8 cellular contexts compared by ENCODE assay signal in the genomic region with DNA sequence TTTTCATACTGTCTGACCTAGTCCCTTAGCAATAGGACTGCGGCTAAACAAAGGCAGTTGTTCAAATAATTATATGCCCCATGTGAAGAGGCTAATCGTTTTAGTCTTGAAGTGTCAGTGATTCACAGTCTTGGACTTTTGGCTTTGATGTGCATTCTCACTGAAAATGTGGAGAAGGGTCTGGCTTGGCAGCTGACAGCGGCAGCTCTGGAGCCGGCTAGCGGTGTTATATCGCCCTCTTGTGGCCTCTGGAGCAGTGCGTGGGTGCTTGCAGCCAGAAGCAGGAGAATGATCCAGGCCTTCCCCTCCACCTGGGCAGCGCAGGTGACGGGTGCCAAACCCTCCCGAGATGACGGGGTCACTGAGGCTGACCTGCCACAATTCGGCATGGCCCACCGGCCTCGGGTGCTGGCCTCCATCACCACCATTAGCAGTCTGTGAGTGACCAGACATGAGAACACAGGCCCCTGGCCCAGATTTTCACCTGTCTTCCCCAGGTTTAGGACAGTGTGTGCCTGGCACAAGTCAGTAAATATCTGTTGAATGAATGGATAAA.
DNase-seq lines count a peak whose midpoint lies in the region; ATAC-seq and TF ChIP-seq lines count a peak whose summit lies in the region.

No MANE protein-coding gene starts in this region.

- no peaks in the 10 kb centered on the region for H3K9me3 Mint-ChIP-seq in activated B cell treated with CpG ODN at 0.5 μM for 24 hours

- no peak overlapping the region for H3K27ac Mint-ChIP-seq in activated B cell treated with CpG ODN at 0.5 μM for 24 hours

- TF ChIP-seq CTCF in activated B cell treated with CpG ODN at 0.5 μM for 24 hours (IDR thresholded peaks at IDR 0.05) (peak; percentile 91), cardiac fibroblast (IDR thresholded peaks at IDR 0.05; ENCODE audit: low read depth, low read length) (peak; percentile 95), kidney epithelial cell (IDR thresholded peaks at IDR 0.05; ENCODE audit: insufficient read depth, low read length, poor library complexity, severe bottlenecking) (peak; percentile 96)

- no peaks in the 10 kb centered on the region for H3K4me1 Mint-ChIP-seq in activated B cell treated with CpG ODN at 0.5 μM for 24 hours

- H3K36me3 Mint-ChIP-seq in activated B cell treated with CpG ODN at 0.5 μM for 24 hours (ENCODE audit: low read depth) = no peaks in the 10 kb centered on the region

- intact Hi-C loops in activated B cell treated with CpG ODN at 0.5 μM for 24 hours (cut with micrococcal nuclease) = loop anchor here (1.0 to 10.0 kb wide), 4 partner anchors 123 to 1255 kb away; no protein-coding TSS in a partner anchor

- H3K36me3 ChIP-seq in kidney epithelial cell (ENCODE audit: control insufficient read depth, insufficient read depth, low read length) = no peaks in the 10 kb centered on the region

- no peak overlapping the region for H3K4me3 Mint-ChIP-seq in activated B cell treated with CpG ODN at 0.5 μM for 24 hours

- ATAC-seq in activated B cell treated with CpG ODN at 0.5 μM for 24 hours (ENCODE audit: low read depth) = peak; percentile 86
- ATAC-seq in HG02981 (IDR thresholded peaks at IDR 0.05; ENCODE audit: unreplicated experiment) = no peak

- H3K27me3 ChIP-seq in kidney epithelial cell (ENCODE audit: control insufficient read depth, insufficient read depth, low read length) = peaks cover 3% of the 10 kb centered on the region

- POLR2A ChIA-PET in activated B cell treated with CpG ODN at 0.5 μM for 24 hours (lab: Charles Lee) = interaction anchor here (0.5 kb wide), 1 partner anchor 1172 kb away, joined by 4 read pairs; no protein-coding TSS in a partner anchor

- CTCF ChIA-PET in activated B cell treated with CpG ODN at 0.5 μM for 24 hours (lab: Charles Lee) = interaction anchor here (0.7 to 7.7 kb wide), 6 partner anchors 9 to 132 kb away, joined by 3 to 117 read pairs (median 4); no protein-coding TSS in a partner anchor

- DNase-seq in SKM-1 treated with dmso at 0.1 percent for 144 hours (lab: John Stamatoyannopoulos, UW; ENCODE audit: unreplicated experiment) (peak; percentile 28), SKM-1 (lab: John Stamatoyannopoulos, UW; ENCODE audit: unreplicated experiment) (no peak), NCI-H2029 treated with DMSO at 0.1 percent for 48 hours (lab: John Stamatoyannopoulos, UW) (peak; percentile 41), activated B cell treated with CpG ODN at 0.5 μM for 24 hours (peak; percentile 62), cardiac fibroblast (ENCODE audit: low read depth in 2 of 2) (peak; percentile 84 to 90), kidney epithelial cell (ENCODE audit: low read depth) (peak; percentile 62)
- DNase-seq in stimulated activated CD4-positive, alpha-beta T cell treated with anti-CD3 and anti-CD28 coated beads, Interleukin-15, amount 100 ng/mL, for 48 hours (ENCODE audit: low read depth in 2 of 2) = peak; percentile 56 to 72

- H3K4me3 ChIP-seq in cardiac fibroblast (replicated peaks in 1 of 2; ENCODE audit: low read depth in 2 of 2, low read length in 2 of 2) (no peak overlapping the region), kidney epithelial cell (ENCODE audit: low read depth, low read length) (no peak overlapping the region)

- H3K27me3 Mint-ChIP-seq in activated B cell treated with CpG ODN at 0.5 μM for 24 hours = no peaks in the 10 kb centered on the region
